32 cellular contexts compared by ENCODE assay signal in the genomic region with DNA sequence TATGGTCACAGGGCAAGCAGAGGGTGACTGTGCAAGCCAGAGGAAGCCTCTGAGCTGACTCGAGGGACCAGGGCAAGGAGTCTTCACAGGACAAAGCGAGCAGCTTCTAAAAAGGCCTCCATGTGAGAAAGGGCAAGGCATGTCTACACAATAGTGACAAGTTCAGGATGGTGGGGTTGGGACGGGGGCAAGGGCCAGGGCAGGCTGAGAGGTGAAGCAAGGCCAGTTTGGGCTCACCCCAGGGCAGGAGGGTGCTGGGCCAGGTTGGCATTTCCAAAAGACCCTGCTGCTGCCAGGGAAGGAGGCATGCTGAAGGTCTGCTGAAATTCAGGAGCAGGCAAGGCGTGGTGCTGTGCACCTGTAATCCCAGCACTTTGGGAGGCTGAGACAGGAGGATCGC. TPM values are rescaled to one million over a fixed set of nuclear protein-coding genes. Genes with fewer than 3 reads are reported as not detected.
"Had no signal": no experiment of that assay in that cellular context is flagged by ENCODE, and none has a peak within 500 bp of the region (broad histone marks: within the 10 kb centered on the region; RNA-seq: fewer than 3 reads in every experiment).

No MANE protein-coding gene starts in this region.

- H3K4me3 ChIP-seq: adrenal gland, body of pancreas, MG63, PC-9 had no signal

- H3K36me3 ChIP-seq: adrenal gland, MG63 had no signal

- ATAC-seq: activated CD4-positive, alpha-beta T cell treated with anti-CD3 and anti-CD28 coated beads for 36 hours; activated CD4-positive, CD25-positive, alpha-beta regulatory T cell treated with anti-CD3 and anti-CD28 coated beads, Interleukin-2, amount 50 U/mL, for 24 hours; activated CD8-positive, alpha-beta T cell treated with anti-CD3 and anti-CD28 coated beads, Interleukin-2, amount 10 ng/mL, durations not matched to agents 7 days and 5 days; body of pancreas; Right ventricle myocardium inferior; SK-N-SH treated with all-trans-retinoic acid at 6 μM for 48 hours; T-cell; WTC11 had no signal

- H3K4me1 Mint-ChIP-seq: activated CD4-positive, alpha-beta T cell treated with anti-CD3 and anti-CD28 coated beads for 36 hours; activated CD4-positive, alpha-beta T cell treated with anti-CD3 and anti-CD28 coated beads, Interleukin-2, amount 10 ng/mL, durations not matched to agents 7 days and 5 days had no signal

- H3K9me3 ChIP-seq: adrenal gland, body of pancreas, MG63 had no signal

- H2AFZ ChIP-seq: PC-9 had no signal

- H3K27me3 ChIP-seq: adrenal gland, body of pancreas, MG63 had no signal

- H3K27ac Mint-ChIP-seq: activated CD4-positive, alpha-beta T cell treated with anti-CD3 and anti-CD28 coated beads for 36 hours; activated CD4-positive, alpha-beta T cell treated with anti-CD3 and anti-CD28 coated beads, Interleukin-2, amount 10 ng/mL, durations not matched to agents 7 days and 5 days; activated CD8-positive, alpha-beta T cell treated with anti-CD3 and anti-CD28 coated beads, Interleukin-2, amount 10 ng/mL, durations not matched to agents 7 days and 5 days; activated naive CD4-positive, alpha-beta T cell treated with anti-CD3 and anti-CD28 coated beads for 36 hours; activated T-cell treated with anti-CD3 and anti-CD28 coated beads, Interleukin-2, amount 50 U/mL, for 24 hours; T-cell; WTC11 had no signal

- H3K27ac ChIP-seq: adrenal gland, body of pancreas, PC-9, RWPE1 had no signal

- H3K36me3 Mint-ChIP-seq: activated naive CD4-positive, alpha-beta T cell treated with anti-CD3 and anti-CD28 coated beads, Interleukin-2, amount 50 U/mL, for 72 hours; T-cell; WTC11 had no signal

- H3K9me3 Mint-ChIP-seq: activated CD4-positive, alpha-beta T cell treated with anti-CD3 and anti-CD28 coated beads, Interleukin-2, amount 10 ng/mL, durations not matched to agents 7 days and 5 days; activated naive CD4-positive, alpha-beta T cell treated with anti-CD3 and anti-CD28 coated beads for 36 hours; activated naive CD4-positive, alpha-beta T cell treated with anti-CD3 and anti-CD28 coated beads, Interleukin-2, amount 50 U/mL, for 72 hours; activated T-cell treated with anti-CD3 and anti-CD28 coated beads, Interleukin-2, amount 50 U/mL, for 24 hours; T-cell; WTC11 had no signal

- H3K4me3 Mint-ChIP-seq: activated CD4-positive, alpha-beta T cell treated with anti-CD3 and anti-CD28 coated beads for 36 hours; activated CD4-positive, alpha-beta T cell treated with anti-CD3 and anti-CD28 coated beads, Interleukin-2, amount 10 ng/mL, durations not matched to agents 7 days and 5 days; activated CD8-positive, alpha-beta T cell treated with anti-CD3 and anti-CD28 coated beads, Interleukin-2, amount 10 ng/mL, durations not matched to agents 7 days and 5 days; activated naive CD4-positive, alpha-beta T cell treated with anti-CD3 and anti-CD28 coated beads for 36 hours; activated T-cell treated with anti-CD3 and anti-CD28 coated beads, Interleukin-2, amount 50 U/mL, for 24 hours; T-cell; WTC11 had no signal

- DNase-seq: activated CD4-positive, alpha-beta T cell treated with anti-CD3 and anti-CD28 coated beads for 36 hours; activated CD4-positive, alpha-beta T cell treated with anti-CD3 and anti-CD28 coated beads, Interleukin-2, amount 10 ng/mL, durations not matched to agents 7 days and 5 days; activated CD4-positive, alpha-beta T cell treated with anti-CD3 and anti-CD28 coated beads, Interleukin-2, amount 50 U/mL, for 48 hours; activated CD8-positive, alpha-beta T cell treated with anti-CD3 and anti-CD28 coated beads, Interleukin-2, amount 10 ng/mL, durations not matched to agents 7 days and 5 days; activated gamma-delta T cell treated with Interleukin-2 at 50 U/mL for 16 hours; activated naive CD4-positive, alpha-beta T cell treated with anti-CD3 and anti-CD28 coated beads for 36 hours; activated T-cell treated with anti-CD3 and anti-CD28 coated beads, Interleukin-2, amount 50 U/mL, for 24 hours; adrenal gland; cerebellar nuclear complex; Kasumi-1; KG1; MG63; NCI-H1048; NCI-H1105 treated with DMSO at 0.1 percent for 48 hours; NCI-H1694; NCI-H1930; NCI-H2081 treated with DMSO at 0.1 percent for 48 hours; NCI-H510A; NCI-H526; PC-9; SIG-M5; T-cell had no signal

- H3K4me2 ChIP-seq: PC-9 had no signal

RNA-seq across cellular contexts. Expression of a gene that starts 12.3 kb away (rescaled TPM):
- total RNA-seq: activated CD4-positive, alpha-beta T cell treated with anti-CD3 and anti-CD28 coated beads for 36 hours; activated CD8-positive, alpha-beta T cell treated with anti-CD3 and anti-CD28 coated beads, Interleukin-2, amount 10 ng/mL, durations not matched to agents 7 days and 5 days; astrocyte; bronchial epithelial cell; Right ventricle myocardium inferior; SK-MEL-5 had no signal
